ENCODE assay signal across 16 cellular contexts in genomic region chr4:125826801-125827200, GRCh38.
DNase-seq lines count a peak whose midpoint lies in the region; ATAC-seq and TF ChIP-seq lines count a peak whose summit lies in the region.
"Had no signal": no experiment of that assay in that cellular context is flagged by ENCODE, and none has a peak within 500 bp of the region (broad histone marks: within the 10 kb centered on the region; RNA-seq: fewer than 3 reads in every experiment).

No MANE protein-coding gene starts in this region.

- no peaks in the 10 kb centered on the region for H3K79me2 ChIP-seq in hepatocyte

- no peaks in the 10 kb centered on the region for H3K9me3 ChIP-seq in hepatocyte (ENCODE audit: low read depth)
- H3K9me3 ChIP-seq in left lung = no peaks in the 10 kb centered on the region

- DNase-seq in M059J (ENCODE audit: low read depth) = peak; percentile 12
- peak; percentile 67 for DNase-seq in astrocyte of the hippocampus (ENCODE audit: low read depth, low spot score)
- no peak for DNase-seq in hepatocyte (ENCODE audit: low spot score)
- DNase-seq in left lung = no peak
- DNase-seq in dermis blood vessel endothelial cell = no peak
- no peak for DNase-seq in NCI-H1092 (lab: John Stamatoyannopoulos, UW)
- DNase-seq: CD8-positive, alpha-beta T cell; NCI-H1048; NCI-H1694; NCI-H2227 treated with DMSO at 0.1 percent for 48 hours; NCI-H524 had no signal

- no peak for ATAC-seq in left lung
- ATAC-seq in activated CD4-positive, CD25-positive, alpha-beta regulatory T cell treated with anti-CD3 and anti-CD28 coated beads, Interleukin-2, amount 50 U/mL, for 24 hours = no peak
- ATAC-seq: CD8-positive, alpha-beta T cell; GM23338; HepG2; Panc1 had no signal

- no peak overlapping the region for H3K4me2 ChIP-seq in hepatocyte
- H3K4me2 ChIP-seq: GM23338, KMS-11 had no signal

- no peaks in the 10 kb centered on the region for H3K9me2 ChIP-seq in hepatocyte (replicated peaks; ENCODE audit: insufficient read depth)

- TF ChIP-seq CTCF in hepatocyte (IDR thresholded peaks at IDR 0.05; ENCODE audit: poor library complexity) = no peak
- TF ChIP-seq CTCF in left lung (IDR thresholded peaks at IDR 0.05) = no peak

- H3K27me3 ChIP-seq in hepatocyte (no peaks in the 10 kb centered on the region), left lung (no peaks in the 10 kb centered on the region)

- no peak overlapping the region for H2AFZ ChIP-seq in hepatocyte
- H2AFZ ChIP-seq: GM23338 had no signal

- H3K4me3 ChIP-seq in hepatocyte (no peak overlapping the region), left lung (no peak overlapping the region)
- H3K4me3 ChIP-seq: GM23338 had no signal

- H4K20me1 ChIP-seq in hepatocyte (ENCODE audit: insufficient read depth, poor library complexity, severe bottlenecking) = no peaks in the 10 kb centered on the region

- intact Hi-C loops in left lung (cut with DNase I) = no loop called here

- WGBS in hepatocyte (ENCODE audit: low lambda C conversion rate, missing lambda C conversion rate) = 25% methylated on average over 2 of the region's 2 CpGs

- H3K36me3 ChIP-seq in hepatocyte (replicated peaks; ENCODE audit: insufficient read depth, low read depth) (no peaks in the 10 kb centered on the region), left lung (no peaks in the 10 kb centered on the region)

- H3K27ac ChIP-seq in hepatocyte (peak overlapping the region; percentile 8), left lung (no peak overlapping the region)
- H3K27ac ChIP-seq: KMS-11 had no signal

- no peaks in the 10 kb centered on the region for H3K4me1 ChIP-seq in hepatocyte (ENCODE audit: insufficient read depth)
- no peaks in the 10 kb centered on the region for H3K4me1 ChIP-seq in left lung

Comparison
In these comparisons a context has a peak if more than half of its experiments do, and no peak if none do; other contexts are left out.
1. DNase-seq: peak in M059J (single experiment) and astrocyte of the hippocampus (single experiment); none in hepatocyte (single experiment), left lung (0 of 2), dermis blood vessel endothelial cell (single experiment) and NCI-H1092 (single experiment).